In genomic region chr5:125612356-125613149, GRCh38 we compare ENCODE assay signal across 12 cellular contexts.
A peak's percentile ranks its signal among the peaks of the same experiment; 100 is the strongest.
DNase-seq lines count a peak whose midpoint lies in the region; ATAC-seq, FAIRE-seq and TF ChIP-seq lines count a peak whose summit lies in the region.
"Had no signal": no experiment of that assay in that cellular context is flagged by ENCODE, and none has a peak within 500 bp of the region (broad histone marks: within the 10 kb centered on the region; RNA-seq: fewer than 3 reads in every experiment).

No MANE protein-coding gene starts in this region.

- intact Hi-C loops in right lobe of liver (cut with DNase I): no loop called here
- intact Hi-C loops in HepG2 (cut with micrococcal nuclease; ENCODE audit: unreplicated experiment): no loop called here

- FAIRE-seq in HepG2 (lab: Jason Lieb, UNC) (no peak), RCC 7860 (lab: Jason Lieb, UNC) (no peak)
- FAIRE-seq: GM18507, keratinocyte had no signal

- H3K79me2 ChIP-seq in HepG2 (ENCODE audit: insufficient read depth, low read length): no peaks in the 10 kb centered on the region

- H3K27ac ChIP-seq in right lobe of liver (no peak overlapping the region), HepG2 (ENCODE audit: extremely low read length, insufficient read depth, low read length) (no peak overlapping the region)
- H3K27ac ChIP-seq: uterus had no signal

- no TSS peak for BruUV-seq in HepG2 (replicated peaks; lab: Mats Ljungman, UMichigan)

- no peak for TF ChIP-seq RAD21 in HepG2 (CRISPR knock-in tag; IDR thresholded peaks at IDR 0.05)

- POLR2A ChIA-PET in HepG2 (lab: Yijun Ruan, JAX): no interaction called here

- in situ Hi-C loops in HepG2 (cut with HindIII; ENCODE audit: extremely low pct_ligation_motif_present, low pct_unique_long_range_greater_than_20kb) (no loop called here), SK-MEL-5 (cut with HindIII; ENCODE audit: low pct_unique_long_range_greater_than_20kb, low sequenced_read_pairs) (no loop called here)

- H3K9ac ChIP-seq in HepG2 (ENCODE audit: insufficient read depth, low read depth, low read length): no peak overlapping the region

- TF ChIP-seq EP300 in HepG2 (IDR thresholded peaks at IDR 0.05; ENCODE audit: low read depth in 2 of 2, low read length in 2 of 2) (no peak), HepG2 (CRISPR knock-in tag; IDR thresholded peaks at IDR 0.05; ENCODE audit: borderline replicate concordance) (no peak)

- H3K36me3 ChIP-seq in right lobe of liver: no peaks in the 10 kb centered on the region
- no peaks in the 10 kb centered on the region for H3K36me3 ChIP-seq in HepG2 (replicated peaks in 1 of 2; ENCODE audit: control insufficient read depth in 1 of 2, insufficient read depth in 2 of 2, low read length in 2 of 2)
- H3K36me3 ChIP-seq: uterus had no signal

- no peak overlapping the region for H2AFZ ChIP-seq in HepG2 (ENCODE audit: low read length)

- no peak for TF ChIP-seq CTCF in right lobe of liver (IDR thresholded peaks at IDR 0.05)
- TF ChIP-seq CTCF in HepG2 (CRISPR knock-in tag; IDR thresholded peaks at IDR 0.05): no peak

- 67% methylated on average over 9 of the region's 11 CpGs for WGBS in right lobe of liver (ENCODE audit: insufficient coverage, low coverage, low lambda C conversion rate, missing lambda C conversion rate)
- 49% methylated on average over 11 of the region's 11 CpGs for WGBS in HepG2 (ENCODE audit: low lambda C conversion rate)

- peak in 1 of 3 donors; percentile 17 for DNase-seq in right lobe of liver
- DNase-seq in HepG2 (ENCODE audit: low spot score): no peak
- DNase-seq in SK-MEL-5 (ENCODE audit: low read depth, low spot score): peak; percentile 6
- peak; percentile 93 for DNase-seq in myocyte (ENCODE audit: low read depth)
- no peak for DNase-seq in activated CD8-positive, alpha-beta memory T cell treated with anti-CD3 and anti-CD28 coated beads for 24 hours
- no peak for DNase-seq in RCC 7860 (ENCODE audit: low spot score)
- no peak for DNase-seq in ecto neural progenitor cell (ENCODE audit: low spot score)
- DNase-seq in GOT3 (lab: John Stamatoyannopoulos, UW): no peak
- DNase-seq: activated CD8-positive, alpha-beta memory T cell treated with anti-CD3 and anti-CD28 coated beads, Interleukin-2, amount 50 U/mL, for 4 hours had no signal

- CTCF ChIA-PET in HepG2 (lab: Yijun Ruan, JAX; ENCODE audit: low intra/inter-chr PET ratio, low total read pairs): no interaction called here

- H3K27me3 ChIP-seq in right lobe of liver: no peaks in the 10 kb centered on the region
- no peaks in the 10 kb centered on the region for H3K27me3 ChIP-seq in HepG2 (ENCODE audit: control insufficient read depth in 1 of 2, insufficient read depth in 2 of 2, low read length in 2 of 2)
- H3K27me3 ChIP-seq: uterus had no signal

- H3K9me3 ChIP-seq in right lobe of liver: no peaks in the 10 kb centered on the region
- peaks cover 18% of the 10 kb centered on the region; the same call in 1 of the 2 replicates for H3K9me3 ChIP-seq in HepG2 (ENCODE audit: low read length)
- H3K9me3 ChIP-seq: uterus had no signal

- no peak overlapping the region for H3K4me2 ChIP-seq in HepG2 (ENCODE audit: low read depth, low read length)

- TF ChIP-seq POLR2A in right lobe of liver (IDR thresholded peaks at IDR 0.05) (no peak), HepG2 (IDR thresholded peaks at IDR 0.05; ENCODE audit: insufficient read depth in 1 of 2, low read depth in 2 of 2, low read length in 2 of 2) (no peak)

- no peaks in the 10 kb centered on the region for H4K20me1 ChIP-seq in HepG2 (ENCODE audit: insufficient read depth, low read length)

- H3K4me3 ChIP-seq in right lobe of liver (no peak overlapping the region), HepG2 (replicated peaks in 1 of 3; ENCODE audit: insufficient read depth in 1 of 3, low read depth in 2 of 3, low read length in 3 of 3) (no peak overlapping the region)
- H3K4me3 ChIP-seq: uterus had no signal

- peak in 3 of 4 donors; percentile 12 to 33 (median 13) for ATAC-seq in right lobe of liver
- no peak for ATAC-seq in HepG2

- H3K4me1 ChIP-seq in right lobe of liver: no peaks in the 10 kb centered on the region
- no peaks in the 10 kb centered on the region for H3K4me1 ChIP-seq in HepG2 (ENCODE audit: insufficient read depth, low read length)
- H3K4me1 ChIP-seq: uterus had no signal

TF ChIP-seq in HepG2, 621 proteins besides CTCF, POLR2A, EP300 and RAD21:
- TF ChIP-seq TCF7L2 (IDR thresholded peaks at IDR 0.05; ENCODE audit: low read depth, low read length) (no peak), CERS6 (CRISPR knock-in tag; IDR thresholded peaks at IDR 0.05) (no peak), ZNF460 (CRISPR knock-in tag; IDR thresholded peaks at IDR 0.05; ENCODE audit: borderline replicate concordance) (no peak), ZNF883 (CRISPR knock-in tag; IDR thresholded peaks at IDR 0.05; ENCODE audit: not compliant biosample characterization) (no peak), ZNF652 (CRISPR knock-in tag; IDR thresholded peaks at IDR 0.05; ENCODE audit: borderline replicate concordance, low read depth) (no peak), ZNF839 (CRISPR knock-in tag; IDR thresholded peaks at IDR 0.05; ENCODE audit: borderline replicate concordance) (no peak), GPN1 (CRISPR knock-in tag; IDR thresholded peaks at IDR 0.05; ENCODE audit: borderline replicate concordance) (no peak), ZNF337 (CRISPR knock-in tag; IDR thresholded peaks at IDR 0.05; ENCODE audit: borderline replicate concordance, low read depth) (no peak), ATF5 (CRISPR knock-in tag; IDR thresholded peaks at IDR 0.05; ENCODE audit: low read depth) (no peak), TERF1 (CRISPR knock-in tag; IDR thresholded peaks at IDR 0.05) (no peak), ZFP37 (CRISPR knock-in tag; IDR thresholded peaks at IDR 0.05; ENCODE audit: borderline replicate concordance) (no peak), HES4 (CRISPR knock-in tag; IDR thresholded peaks at IDR 0.05; ENCODE audit: borderline replicate concordance) (no peak)

Comparison
In these comparisons a context has a peak if more than half of its experiments do, and no peak if none do; other contexts are left out.
1. DNase-seq: peak in SK-MEL-5 (single experiment) and myocyte (single experiment); none in HepG2 (single experiment), activated CD8-positive, alpha-beta memory T cell treated with anti-CD3 and anti-CD28 coated beads for 24 hours (single experiment), RCC 7860 (single experiment), ecto neural progenitor cell (single experiment) and GOT3 (single experiment).